11 cellular contexts compared by ENCODE assay signal in genomic region chr11:46676436-46677158, GRCh38. TPM values are rescaled to one million over a fixed set of nuclear protein-coding genes. Genes with fewer than 3 reads are reported as not detected.
A peak's percentile ranks its signal among the peaks of the same experiment; 100 is the strongest.
DNase-seq lines count a peak whose midpoint lies in the region; ATAC-seq lines count a peak whose summit lies in the region.
"Had no signal": no experiment of that assay in that cellular context is flagged by ENCODE, and none has a peak within 500 bp of the region (broad histone marks: within the 10 kb centered on the region; RNA-seq: fewer than 3 reads in every experiment).

No MANE protein-coding gene starts in this region.

- intact Hi-C loops in activated CD4-positive, alpha-beta memory T cell treated with anti-CD3 and anti-CD28 coated beads for 36 hours (cut with micrococcal nuclease), result no loop called here

- peaks cover 46% of the 10 kb centered on the region for H3K36me3 Mint-ChIP-seq in T-helper 2 cell treated with Interferon-gamma antibody and Interleukin-4, amounts not matched to agents 5 μg/mL and 100 μg/mL, for 36 hours (ENCODE audit: low read depth)
- peaks cover 16% of the 10 kb centered on the region for H3K36me3 Mint-ChIP-seq in activated CD4-positive, alpha-beta memory T cell treated with anti-CD3 and anti-CD28 coated beads for 36 hours
- H3K36me3 Mint-ChIP-seq in immature natural killer cell, result peaks cover 4 to 26% (median 16%) of the 10 kb centered on the region in 3 donors

- CTCF ChIA-PET in activated CD4-positive, alpha-beta memory T cell treated with anti-CD3 and anti-CD28 coated beads for 36 hours (lab: Charles Lee), result no interaction called here

- H3K4me3 ChIP-seq in subcutaneous abdominal adipose tissue (ENCODE audit: low read depth in 1 of 5, low read length in 5 of 5), result peak overlapping the region in 1 of 5 donors; percentile 13

- peak overlapping the region; percentile 37 for H3K27ac ChIP-seq in subcutaneous abdominal adipose tissue (ENCODE audit: low read depth, low read length)

- no peak overlapping the region for H3K9ac ChIP-seq in subcutaneous abdominal adipose tissue (ENCODE audit: low read length in 5 of 5)

- H3K4me1 Mint-ChIP-seq in T-helper 2 cell treated with Interferon-gamma antibody and Interleukin-4, amounts not matched to agents 5 μg/mL and 100 μg/mL, for 36 hours (ENCODE audit: low read depth), result peaks cover 26% of the 10 kb centered on the region
- peaks cover 57% of the 10 kb centered on the region for H3K4me1 Mint-ChIP-seq in activated CD4-positive, alpha-beta memory T cell treated with anti-CD3 and anti-CD28 coated beads for 36 hours (ENCODE audit: low read depth)
- H3K4me1 Mint-ChIP-seq in immature natural killer cell, result peaks cover 49 to 50% of the 10 kb centered on the region in 2 donors

- H3K4me1 ChIP-seq in subcutaneous abdominal adipose tissue (ENCODE audit: control insufficient read depth in 5 of 5, insufficient read depth in 5 of 5, low read length in 5 of 5), result peaks cover 3 to 57% (median 38%) of the 10 kb centered on the region in 5 donors

- H3K9me3 Mint-ChIP-seq in T-helper 2 cell treated with Interferon-gamma antibody and Interleukin-4, amounts not matched to agents 5 μg/mL and 100 μg/mL, for 36 hours, result no peaks in the 10 kb centered on the region
- H3K9me3 Mint-ChIP-seq in activated CD4-positive, alpha-beta memory T cell treated with anti-CD3 and anti-CD28 coated beads for 36 hours, result no peaks in the 10 kb centered on the region
- no peaks in the 10 kb centered on the region for H3K9me3 Mint-ChIP-seq in immature natural killer cell

- peaks cover 0 to 74% (median 68%) of the 10 kb centered on the region in 5 donors for H3K36me3 ChIP-seq in subcutaneous abdominal adipose tissue (ENCODE audit: control insufficient read depth in 5 of 5, insufficient read depth in 5 of 5, low read length in 5 of 5)

- no peaks in the 10 kb centered on the region for H3K27me3 Mint-ChIP-seq in T-helper 2 cell treated with Interferon-gamma antibody and Interleukin-4, amounts not matched to agents 5 μg/mL and 100 μg/mL, for 36 hours (ENCODE audit: low read depth)
- no peaks in the 10 kb centered on the region for H3K27me3 Mint-ChIP-seq in activated CD4-positive, alpha-beta memory T cell treated with anti-CD3 and anti-CD28 coated beads for 36 hours
- peaks cover 2 to 9% (median 6%) of the 10 kb centered on the region in 3 donors for H3K27me3 Mint-ChIP-seq in immature natural killer cell (ENCODE audit: low read depth in 3 of 3)

- H3K9me3 ChIP-seq in subcutaneous abdominal adipose tissue (ENCODE audit: control insufficient read depth in 5 of 5, low read length in 5 of 5), result no peaks in the 10 kb centered on the region

- POLR2A ChIA-PET in activated CD4-positive, alpha-beta memory T cell treated with anti-CD3 and anti-CD28 coated beads for 36 hours (lab: Charles Lee), result no interaction called here

- ATAC-seq in HG03097 (IDR thresholded peaks at IDR 0.05; ENCODE audit: low FRiP score, unreplicated experiment), result no peak

- no peak for DNase-seq in T-helper 2 cell treated with Interferon-gamma antibody and Interleukin-4, amounts not matched to agents 5 μg/mL and 100 μg/mL, for 36 hours (ENCODE audit: low spot score)
- DNase-seq in T-helper 2 cell, result no peak
- no peak for DNase-seq in activated CD4-positive, alpha-beta memory T cell treated with anti-CD3 and anti-CD28 coated beads for 36 hours
- DNase-seq in immature natural killer cell, result no peak
- DNase-seq in activated CD4-positive, alpha-beta T cell treated with anti-CD3 and anti-CD28 coated beads, Interleukin-2, amount 50 U/mL, for 4 hours, result no peak
- DNase-seq in middle frontal gyrus (ENCODE audit: extremely low spot score, low spot score), result no peak
- DNase-seq: ACHN, PC-3 had no signal

- no peak overlapping the region for H3K4me3 Mint-ChIP-seq in T-helper 2 cell treated with Interferon-gamma antibody and Interleukin-4, amounts not matched to agents 5 μg/mL and 100 μg/mL, for 36 hours
- H3K4me3 Mint-ChIP-seq in activated CD4-positive, alpha-beta memory T cell treated with anti-CD3 and anti-CD28 coated beads for 36 hours, result no peak overlapping the region
- peak overlapping the region in 1 of 5 donors; percentile 6 for H3K4me3 Mint-ChIP-seq in immature natural killer cell

- no peaks in the 10 kb centered on the region for H3K27me3 ChIP-seq in subcutaneous abdominal adipose tissue (ENCODE audit: control insufficient read depth in 5 of 5, insufficient read depth in 4 of 5, low read length in 5 of 5)

- H3K27ac Mint-ChIP-seq in T-helper 2 cell treated with Interferon-gamma antibody and Interleukin-4, amounts not matched to agents 5 μg/mL and 100 μg/mL, for 36 hours, result peak overlapping the region; percentile 53
- H3K27ac Mint-ChIP-seq in activated CD4-positive, alpha-beta memory T cell treated with anti-CD3 and anti-CD28 coated beads for 36 hours, result peak overlapping the region; percentile 53
- H3K27ac Mint-ChIP-seq in immature natural killer cell, result peak overlapping the region in 5 of 6 donors; percentile 61 to 84 (median 76)

RNA-seq across cellular contexts. Expression of gene ARHGAP1, which starts 23.8 kb away (rescaled TPM):
- 10 to 100 TPM; 45.8 to 46.2 TPM for total RNA-seq in activated CD4-positive, alpha-beta memory T cell treated with anti-CD3 and anti-CD28 coated beads for 36 hours
- 100 to 1,000 TPM in 1 of 3 donors, 10 to 100 TPM in 2; 38.6 to 104 (median 60.4) TPM for polyA plus RNA-seq in immature natural killer cell

RNA-seq across cellular contexts. Expression of gene ZNF408, which starts 24.2 kb away (rescaled TPM):
- 10 to 100 TPM in 1 of 2 experiments, 1 to 10 TPM in 1; 9.4 to 10.7 TPM for total RNA-seq in activated CD4-positive, alpha-beta memory T cell treated with anti-CD3 and anti-CD28 coated beads for 36 hours
- polyA plus RNA-seq in immature natural killer cell, result 10 to 100 TPM in 1 of 3 donors, 1 to 10 TPM in 2; 9.1 to 14.6 (median 9.5) TPM

RNA-seq across cellular contexts. Expression of gene F2, which starts 42.4 kb away (rescaled TPM):
- total RNA-seq in activated CD4-positive, alpha-beta memory T cell treated with anti-CD3 and anti-CD28 coated beads for 36 hours, result under 1 TPM in 1 of 2 experiments, not detected in 1; 0.29 TPM
- not detected for polyA plus RNA-seq in immature natural killer cell
- total RNA-seq: H7, PC-3 had no signal

RNA-seq across cellular contexts. Expression of gene ATG13, which starts 59.2 kb away (rescaled TPM):
- total RNA-seq in activated CD4-positive, alpha-beta memory T cell treated with anti-CD3 and anti-CD28 coated beads for 36 hours, result 10 to 100 TPM; 49.9 to 51.0 TPM
- polyA plus RNA-seq in immature natural killer cell, result 100 to 1,000 TPM in 2 of 3 donors, 10 to 100 TPM in 1; 67.4 to 103 (median 100) TPM

RNA-seq across cellular contexts. Expression of gene HARBI1, which starts 59.6 kb away (rescaled TPM):
- total RNA-seq in activated CD4-positive, alpha-beta memory T cell treated with anti-CD3 and anti-CD28 coated beads for 36 hours, result 1 to 10 TPM; 3.1 TPM
- 1 to 10 TPM; 1.3 to 9.9 (median 2.9) TPM for polyA plus RNA-seq in immature natural killer cell
